ENCODE assay signal across 26 cellular contexts in genomic region chr7:156819733-156820295, GRCh38.
DNase-seq lines count a peak whose midpoint lies in the region; ATAC-seq, FAIRE-seq and TF ChIP-seq lines count a peak whose summit lies in the region.
"Had no signal": no experiment of that assay in that cellular context is flagged by ENCODE, and none has a peak within 500 bp of the region (broad histone marks: within the 10 kb centered on the region; RNA-seq: fewer than 3 reads in every experiment).

No MANE protein-coding gene starts in this region.

- peaks cover 19% of the 10 kb centered on the region for H3K79me2 ChIP-seq in HCT116 (ENCODE audit: insufficient read depth, low read length)
- H3K79me2 ChIP-seq in H1 (ENCODE audit: control insufficient read depth in 1 of 2, insufficient read depth in 2 of 2, low read length in 2 of 2), result no peaks in the 10 kb centered on the region

- peak; percentile 19 for FAIRE-seq in H1 (lab: Jason Lieb, UNC)
- FAIRE-seq: GM18507 had no signal

- no peak overlapping the region for H2AK5ac ChIP-seq in H1 (ENCODE audit: low read depth, low read length)

- no peaks in the 10 kb centered on the region for H4K20me1 ChIP-seq in HCT116 (ENCODE audit: insufficient read depth)
- peaks cover 0 to 1% of the 10 kb centered on the region in 2 experiments for H4K20me1 ChIP-seq in H1 (replicated peaks in 1 of 2; ENCODE audit: control insufficient read depth in 1 of 2, insufficient read depth in 2 of 2, low read length in 2 of 2)

- no peak overlapping the region for H3K14ac ChIP-seq in H1 (ENCODE audit: insufficient read length)

- TF ChIP-seq CTCF in HCT116 (IDR thresholded peaks at IDR 0.05 in 2 of 3, conservative IDR thresholded peaks at IDR 0.05 in 1 of 3; ENCODE audit: borderline replicate concordance in 1 of 3, insufficient read depth in 1 of 3, low read depth in 2 of 3, low read length in 2 of 3) (no peak; a peak in 1 of 6 replicates), H1 (IDR thresholded peaks at IDR 0.05; ENCODE audit: control extremely low read depth in 1 of 3, insufficient read depth in 1 of 3, low read depth in 1 of 3, low read length in 3 of 3) (no peak)

- no peak overlapping the region for H2BK120ac ChIP-seq in H1 (replicated peaks; ENCODE audit: low read depth, low read length)

- no peak overlapping the region for H3K18ac ChIP-seq in H1 (ENCODE audit: extremely low read depth, low read length)

- H3K4me1 Mint-ChIP-seq in stimulated activated naive B cell treated with anti-CD40 and anti-IgM and Interleukin-4, amounts not matched to agents 10 μg/mL and 1 μg/mL and 100 μg/mL, for 72 hours, result no peaks in the 10 kb centered on the region
- H3K4me1 Mint-ChIP-seq: CD8-positive, alpha-beta memory T cell; H9 had no signal

- TF ChIP-seq POLR2A in HCT116 (IDR thresholded peaks at IDR 0.05; ENCODE audit: borderline replicate concordance, extremely low read depth, insufficient read depth, insufficient read length) (no peak), H1 (IDR thresholded peaks at IDR 0.05; ENCODE audit: control extremely low read depth in 1 of 2, low read depth in 2 of 2, low read length in 2 of 2) (no peak)

- intact Hi-C loops in HCT116 (cut with micrococcal nuclease), result loop anchor here (10.0 kb wide), 1 partner anchor 855 kb away; no protein-coding TSS in a partner anchor

- no peak overlapping the region for H2BK20ac ChIP-seq in H1 (ENCODE audit: low read length)

- ATAC-seq in HCT116, result peak; percentile 45; the same call in 1 of the 2 replicates
- ATAC-seq in stimulated activated naive B cell treated with anti-CD40 and anti-IgM and Interleukin-4, amounts not matched to agents 10 μg/mL and 1 μg/mL and 100 μg/mL, for 72 hours (replicated peaks), result no peak

- H4K8ac ChIP-seq in H1 (ENCODE audit: extremely low read depth, insufficient read depth, low read length), result no peak overlapping the region

- no peak overlapping the region for H3K4ac ChIP-seq in H1 (replicated peaks; ENCODE audit: insufficient read length, low read depth, low read length)

- H3K9ac ChIP-seq in HCT116 (ENCODE audit: low read length) (no peak overlapping the region), H1 (replicated peaks in 1 of 4; ENCODE audit: extremely low read depth in 1 of 4, low read depth in 3 of 4, low read length in 3 of 4) (no peak overlapping the region)

- no peaks in the 10 kb centered on the region for H3K9me2 ChIP-seq in HCT116 (ENCODE audit: insufficient read depth)

- no TSS peak for BruUV-seq in HCT116 (replicated peaks; lab: Mats Ljungman, UMichigan)

- peak overlapping the region; percentile 14 for H3K27ac Mint-ChIP-seq in stimulated activated naive B cell treated with anti-CD40 and anti-IgM and Interleukin-4, amounts not matched to agents 10 μg/mL and 1 μg/mL and 100 μg/mL, for 72 hours
- H3K27ac Mint-ChIP-seq: CD14-positive monocyte; CD8-positive, alpha-beta memory T cell; HFFc6; IgD-negative memory B cell had no signal

- no peak overlapping the region for H3K4me3 Mint-ChIP-seq in stimulated activated naive B cell treated with anti-CD40 and anti-IgM and Interleukin-4, amounts not matched to agents 10 μg/mL and 1 μg/mL and 100 μg/mL, for 72 hours
- H3K4me3 Mint-ChIP-seq: CD14-positive monocyte; CD8-positive, alpha-beta memory T cell; H9; HFFc6; IgD-negative memory B cell had no signal

- POLR2A ChIA-PET in HCT116 (lab: Charles Lee) (no interaction called here), H1 (lab: Charles Lee; ENCODE audit: partially characterized antibody) (no interaction called here)

- no peak overlapping the region for H2BK5ac ChIP-seq in H1 (ENCODE audit: low read depth, low read length)

- H3K79me1 ChIP-seq in H1 (ENCODE audit: low read depth, low read length), result no peaks in the 10 kb centered on the region

- H3K36me3 ChIP-seq in HCT116 (ENCODE audit: control insufficient read depth in 1 of 2, insufficient read depth in 2 of 2, low read length in 2 of 2), result peaks cover 0 to 10% of the 10 kb centered on the region in 2 experiments; a peak in 2 of 4 replicates
- H3K36me3 ChIP-seq in H1 (ENCODE audit: control insufficient read depth in 2 of 4, insufficient read depth in 4 of 4, low read length in 3 of 4), result no peaks in the 10 kb centered on the region; a peak in 1 of 8 replicates
- H3K36me3 ChIP-seq: BE2C, SJSA1 had no signal

- H3K4me1 ChIP-seq in HCT116 (ENCODE audit: control insufficient read depth in 1 of 2, insufficient read depth in 2 of 2, low read length in 2 of 2), result no peaks in the 10 kb centered on the region
- H3K4me1 ChIP-seq in H1 (replicated peaks in 1 of 4; ENCODE audit: control insufficient read depth in 3 of 4, insufficient read depth in 4 of 4, low read length in 3 of 4), result no peaks in the 10 kb centered on the region
- H3K4me1 ChIP-seq: BE2C, SJSA1 had no signal

- no peak overlapping the region for H2AFZ ChIP-seq in HCT116 (ENCODE audit: low read depth, low read length, poor library complexity, severe bottlenecking)
- H2AFZ ChIP-seq in H1 (ENCODE audit: low read length), result no peak overlapping the region

- CTCF ChIA-PET in HCT116 (lab: Charles Lee), result interaction anchor here (1.0 kb wide), 1 partner anchor 11 kb away, joined by 3 read pairs; no protein-coding TSS in a partner anchor
- CTCF ChIA-PET in H1 (lab: Charles Lee; ENCODE audit: partially characterized antibody), result interaction anchor here (0.7 to 2.5 kb wide), 27 partner anchors 9 to 1003 kb away, joined by 3 to 10 read pairs (median 4); no protein-coding TSS in a partner anchor

- H2BK12ac ChIP-seq in H1 (ENCODE audit: low read depth, low read length), result no peak overlapping the region

- H3K27me3 Mint-ChIP-seq in stimulated activated naive B cell treated with anti-CD40 and anti-IgM and Interleukin-4, amounts not matched to agents 10 μg/mL and 1 μg/mL and 100 μg/mL, for 72 hours, result no peaks in the 10 kb centered on the region
- H3K27me3 Mint-ChIP-seq: CD8-positive, alpha-beta memory T cell; IgD-negative memory B cell had no signal

- no peak for TF ChIP-seq EP300 in H1 (IDR thresholded peaks at IDR 0.05; ENCODE audit: borderline replicate concordance in 1 of 2, low read depth in 2 of 2, low read length in 2 of 2)

- RAD21 ChIA-PET in HCT116 (lab: Charles Lee; ENCODE audit: low non-redundant PET in 1 of 2, low total read pairs in 2 of 2, uncharacterized antibody in 2 of 2, unreplicated experiment in 2 of 2), result no interaction called here

- H3K4me2 ChIP-seq in HCT116 (ENCODE audit: low read length), result no peak overlapping the region
- no peak overlapping the region for H3K4me2 ChIP-seq in H1 (ENCODE audit: insufficient read depth in 1 of 2, low read depth in 2 of 2, low read length in 2 of 2)

- H2BK15ac ChIP-seq in H1 (ENCODE audit: low read length), result no peak overlapping the region

- no peaks in the 10 kb centered on the region for H3K27me3 ChIP-seq in HCT116 (ENCODE audit: insufficient read depth, low read length)
- no peaks in the 10 kb centered on the region for H3K27me3 ChIP-seq in H1 (replicated peaks in 1 of 4; ENCODE audit: control insufficient read depth in 3 of 4, extremely low read depth in 1 of 4, insufficient read depth in 3 of 4, low read length in 3 of 4)
- H3K27me3 ChIP-seq: BE2C, SJSA1 had no signal

- no peak for TF ChIP-seq RAD21 in HCT116 (IDR thresholded peaks at IDR 0.05; ENCODE audit: low read depth)
- no peak for TF ChIP-seq RAD21 in H1 (IDR thresholded peaks at IDR 0.05 in 1 of 2, conservative IDR thresholded peaks at IDR 0.05 in 1 of 2; ENCODE audit: low read depth in 2 of 2, low read length in 2 of 2)

- H4K91ac ChIP-seq in H1 (replicated peaks; ENCODE audit: insufficient read length, low read length), result no peak overlapping the region

- no peaks in the 10 kb centered on the region for H3K9me3 Mint-ChIP-seq in stimulated activated naive B cell treated with anti-CD40 and anti-IgM and Interleukin-4, amounts not matched to agents 10 μg/mL and 1 μg/mL and 100 μg/mL, for 72 hours
- H3K9me3 Mint-ChIP-seq: CD14-positive monocyte; CD8-positive, alpha-beta memory T cell; H9; HFFc6; IgD-negative memory B cell had no signal

- H3K4me3 ChIP-seq in HCT116 (replicated peaks in 1 of 2; ENCODE audit: low read depth in 1 of 2, low read length in 2 of 2) (no peak overlapping the region), H1 (ENCODE audit: extremely low read depth in 1 of 4, insufficient read depth in 2 of 4, low read depth in 3 of 4, low read length in 4 of 4) (no peak overlapping the region)
- H3K4me3 ChIP-seq: SJSA1 had no signal

- no peak overlapping the region for H3K23ac ChIP-seq in H1 (ENCODE audit: insufficient read length)

- no peak overlapping the region for H3K27ac ChIP-seq in HCT116 (ENCODE audit: low read depth, low read length)
- H3K27ac ChIP-seq in H1 (ENCODE audit: low read depth, low read length), result no peak overlapping the region
- H3K27ac ChIP-seq: 22Rv1, SJSA1 had no signal

- H3K36me3 Mint-ChIP-seq in stimulated activated naive B cell treated with anti-CD40 and anti-IgM and Interleukin-4, amounts not matched to agents 10 μg/mL and 1 μg/mL and 100 μg/mL, for 72 hours, result peaks cover 3 to 17% of the 10 kb centered on the region in 2 donors

- no peaks in the 10 kb centered on the region for H3K23me2 ChIP-seq in H1 (ENCODE audit: low read depth, low read length)

- H3K56ac ChIP-seq in H1 (replicated peaks; ENCODE audit: insufficient read length, low read depth, low read length), result no peak overlapping the region

- peak; percentile 13 for DNase-seq in DMS53 (lab: John Stamatoyannopoulos, UW)
- DNase-seq in DMS53 treated with DMSO at 0.1 percent for 48 hours (lab: John Stamatoyannopoulos, UW; ENCODE audit: unreplicated experiment), result no peak
- no peak for DNase-seq in HCT116 (ENCODE audit: low read depth, low spot score)
- no peak for DNase-seq in H1 (ENCODE audit: low read depth in 1 of 2, low spot score in 2 of 2)
- DNase-seq in stimulated activated naive B cell treated with anti-CD40 and anti-IgM and Interleukin-4, amounts not matched to agents 10 μg/mL and 1 μg/mL and 100 μg/mL, for 72 hours, result no peak
- no peak for DNase-seq in NCI-H2029 treated with DMSO at 0.1 percent for 48 hours (lab: John Stamatoyannopoulos, UW)
- DNase-seq in central memory CD4-positive, alpha-beta T cell, result no peak
- DNase-seq: BE2C; Calu3; CD8-positive, alpha-beta memory T cell; HFFc6; NCI-H1092; NCI-H1417 treated with DMSO at 0.1 percent for 48 hours; NCI-H1694 treated with DMSO at 0.1 percent for 48 hours; NCI-H2081 treated with DMSO at 0.1 percent for 48 hours; NCI-H2171; NCI-H345; NCI-H510A treated with DMSO at 0.1 percent for 48 hours; Right ventricle myocardium superior; RPMI8226 had no signal

- no peak overlapping the region for H4K5ac ChIP-seq in H1 (ENCODE audit: insufficient read length, low read depth, low read length)

- H3K9me3 ChIP-seq in HCT116 (ENCODE audit: control insufficient read depth in 1 of 2, insufficient read depth in 1 of 2, low read depth in 1 of 2, low read length in 2 of 2) (no peaks in the 10 kb centered on the region), H1 (ENCODE audit: insufficient read depth in 2 of 2, low read depth in 1 of 2, low read length in 1 of 2) (no peaks in the 10 kb centered on the region)
- H3K9me3 ChIP-seq: BE2C, SJSA1 had no signal

- WGBS in H1 (ENCODE audit: extremely low coverage in 1 of 2, insufficient coverage in 1 of 2, insufficient read length in 1 of 2, insufficient replicate concordance in 2 of 2, low coverage in 1 of 2, low lambda C conversion rate in 2 of 2, missing lambda C conversion rate in 1 of 2), 2 experiments, result 87% methylated on average over 5 of the region's 5 CpGs; no CpG with 5 or more reads in 1 of the 2 experiments

TF ChIP-seq in HCT116, 20 proteins besides CTCF, POLR2A, EP300 and RAD21 (continues in another document):
- no peak for TF ChIP-seq SP1 (IDR thresholded peaks at IDR 0.05; ENCODE audit: low read depth)
